20 cellular contexts compared by ENCODE assay signal in the genomic region with DNA sequence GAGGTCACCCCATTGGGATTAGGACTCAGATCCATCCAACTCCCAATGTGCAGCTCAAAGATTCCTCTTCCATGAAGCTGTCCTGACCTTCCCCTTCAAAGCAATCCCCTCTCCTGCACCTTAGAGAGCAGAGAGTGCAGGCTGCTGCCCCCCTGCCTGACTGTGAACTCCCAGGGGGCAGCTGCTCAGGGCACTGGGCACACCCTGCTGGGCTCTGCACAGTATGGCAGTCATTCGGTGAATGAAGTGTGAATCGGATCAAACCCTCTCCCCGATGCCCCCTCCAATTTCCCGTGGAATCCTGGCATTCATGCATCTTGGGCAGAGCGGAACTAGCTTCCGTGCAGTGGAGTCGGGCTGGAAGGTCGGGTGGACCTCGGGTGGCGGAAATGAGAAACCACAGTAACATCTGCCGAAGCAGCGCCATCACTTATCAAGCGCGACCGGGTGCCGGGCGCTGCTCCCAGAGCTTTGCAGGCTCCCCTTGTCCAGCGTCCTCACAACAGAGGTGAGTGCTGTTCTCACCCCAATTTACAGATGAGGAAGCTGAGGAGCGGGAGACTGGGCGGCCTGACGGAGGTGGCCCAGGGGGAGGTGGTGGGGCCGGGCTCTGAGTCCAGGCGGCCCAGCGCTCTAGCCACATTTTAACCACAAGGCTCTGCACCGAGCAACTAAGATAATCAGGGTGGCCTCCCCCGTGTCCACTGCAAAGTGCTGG. TPM values are rescaled to one million over a fixed set of nuclear protein-coding genes. Genes with fewer than 3 reads are reported as not detected.
"Had no signal": no experiment of that assay in that cellular context is flagged by ENCODE, and none has a peak within 500 bp of the region (broad histone marks: within the 10 kb centered on the region; RNA-seq: fewer than 3 reads in every experiment).

No MANE protein-coding gene starts in this region.

- H3K27ac ChIP-seq: brain microvascular endothelial cell, hepatocyte, right atrium auricular region, skin epidermis, tibial nerve, vagina, VCaP had no signal

- H3K4me1 ChIP-seq: right atrium auricular region, tibial nerve, vagina had no signal

- H3K4me3 ChIP-seq: hepatocyte, right atrium auricular region, skin epidermis, tibial nerve, vagina had no signal

- H3K27me3 ChIP-seq: brain microvascular endothelial cell, hepatocyte, right atrium auricular region, tibial nerve, vagina had no signal

- H3K4me1 Mint-ChIP-seq: activated T-helper 17 cell treated with anti-CD3 and anti-CD28 coated beads, Interleukin-2, amount 50 U/mL, for 72 hours; central memory CD8-positive, alpha-beta T cell had no signal

- H3K79me2 ChIP-seq: hepatocyte had no signal

- DNase-seq: activated CD4-positive, alpha-beta T cell treated with anti-CD3 and anti-CD28 coated beads, Interleukin-2, amount 50 U/mL, for 48 hours; activated naive CD4-positive, alpha-beta T cell treated with Interleukin-2 at 50 U/mL for 16 hours; anterior cingulate cortex; brain microvascular endothelial cell; effector memory CD4-positive, alpha-beta T cell; nephron progenitor cell; stimulated activated CD4-positive, alpha-beta T cell treated with anti-CD3 and anti-CD28 coated beads, Interleukin-4, amount 100 ng/mL, for 24 hours; stimulated activated naive CD4-positive, alpha-beta T cell treated with Interleukin-2 at 50 U/mL for 16 hours; substantia nigra had no signal

- ATAC-seq: activated T-helper 17 cell treated with anti-CD3 and anti-CD28 coated beads, Interleukin-2, amount 50 U/mL, for 72 hours had no signal

- H3K27ac Mint-ChIP-seq: activated T-helper 17 cell treated with anti-CD3 and anti-CD28 coated beads, Interleukin-2, amount 50 U/mL, for 72 hours; nephron progenitor cell; progenitor cell of endocrine pancreas; T-helper 2 cell treated with Interferon-gamma antibody and Interleukin-4, amounts not matched to agents 5 μg/mL and 100 μg/mL, for 36 hours had no signal

- H3K4me3 Mint-ChIP-seq: activated T-helper 17 cell treated with anti-CD3 and anti-CD28 coated beads, Interleukin-2, amount 50 U/mL, for 72 hours; central memory CD8-positive, alpha-beta T cell; nephron progenitor cell; T-helper 2 cell treated with Interferon-gamma antibody and Interleukin-4, amounts not matched to agents 5 μg/mL and 100 μg/mL, for 36 hours had no signal

- H3K4me2 ChIP-seq: hepatocyte had no signal

- H2AFZ ChIP-seq: hepatocyte had no signal

- H3K36me3 ChIP-seq: brain microvascular endothelial cell, right atrium auricular region, tibial nerve, vagina had no signal

RNA-seq across cellular contexts. Expression of a gene that starts 14.7 kb away (rescaled TPM):
- total RNA-seq: mesenteric fat pad had no signal
